Comparison of ENCODE assay signal across 11 cellular contexts in genomic region chr14:53458368-53458814, GRCh38.
A peak's percentile ranks its signal among the peaks of the same experiment; 100 is the strongest.
DNase-seq lines count a peak whose midpoint lies in the region; ATAC-seq and TF ChIP-seq lines count a peak whose summit lies in the region.
"Had no signal": no experiment of that assay in that cellular context is flagged by ENCODE, and none has a peak within 500 bp of the region (broad histone marks: within the 10 kb centered on the region; RNA-seq: fewer than 3 reads in every experiment).

No MANE protein-coding gene starts in this region.

- H3K27ac Mint-ChIP-seq in progenitor cell of endocrine pancreas, result no peak overlapping the region
- H3K27ac Mint-ChIP-seq: memory B cell had no signal

- no peak overlapping the region for H2BK120ac ChIP-seq in mesenchymal stem cell (ENCODE audit: low read depth, low read length)

- peak overlapping the region; percentile 51 for H3K27ac ChIP-seq in mesenchymal stem cell (ENCODE audit: low read length, poor library complexity, severe bottlenecking)

- no peak overlapping the region for H3K18ac ChIP-seq in mesenchymal stem cell (ENCODE audit: low read depth in 1 of 2, low read length in 2 of 2)

- H3K27me3 Mint-ChIP-seq in progenitor cell of endocrine pancreas, result no peaks in the 10 kb centered on the region

- no peak overlapping the region for H3K4ac ChIP-seq in mesenchymal stem cell (ENCODE audit: low read depth in 1 of 2, low read length in 2 of 2)

- WGBS in mesenchymal stem cell, result 0% methylated on average over 2 of the region's 2 CpGs

- no peaks in the 10 kb centered on the region for H3K9me3 Mint-ChIP-seq in progenitor cell of endocrine pancreas (ENCODE audit: low read depth)
- H3K9me3 Mint-ChIP-seq: memory B cell had no signal

- ATAC-seq in HG02852 (IDR thresholded peaks at IDR 0.05; ENCODE audit: unreplicated experiment), result no peak

- H3K36me3 ChIP-seq in mesenchymal stem cell (ENCODE audit: control insufficient read depth in 1 of 2, insufficient read depth in 2 of 2, low read depth in 1 of 2, low read length in 2 of 2), result no peaks in the 10 kb centered on the region

- H3K4me1 ChIP-seq in mesenchymal stem cell (ENCODE audit: control insufficient read depth, insufficient read depth, low read depth, low read length), result no peaks in the 10 kb centered on the region

- H3K9me3 ChIP-seq in mesenchymal stem cell (ENCODE audit: control insufficient read depth, low read length), result no peaks in the 10 kb centered on the region

- H2BK15ac ChIP-seq in mesenchymal stem cell (ENCODE audit: low read depth, poor library complexity, severe bottlenecking), result no peak overlapping the region

- no peak for TF ChIP-seq CTCF in progenitor cell of endocrine pancreas (IDR thresholded peaks at IDR 0.05; ENCODE audit: unreplicated experiment)

- no peak overlapping the region for H2BK5ac ChIP-seq in mesenchymal stem cell (ENCODE audit: low read depth, low read length, poor library complexity, severe bottlenecking)

- H3K4me3 ChIP-seq in mesenchymal stem cell (ENCODE audit: insufficient read depth in 1 of 2, low read depth in 1 of 2, low read length in 2 of 2), result no peak overlapping the region

- H3K79me1 ChIP-seq in mesenchymal stem cell (replicated peaks; ENCODE audit: low read length, poor library complexity, severe bottlenecking), result no peaks in the 10 kb centered on the region

- H3K4me3 Mint-ChIP-seq in progenitor cell of endocrine pancreas (ENCODE audit: low read depth), result no peak overlapping the region
- H3K4me3 Mint-ChIP-seq: memory B cell had no signal

- no peak overlapping the region for H3K14ac ChIP-seq in mesenchymal stem cell (ENCODE audit: low read length in 2 of 2)

- peaks cover 7% of the 10 kb centered on the region for H3K4me1 Mint-ChIP-seq in progenitor cell of endocrine pancreas (ENCODE audit: low read depth)

- no peak overlapping the region for H3K4me2 ChIP-seq in mesenchymal stem cell (ENCODE audit: low read length, poor library complexity, severe bottlenecking)

- no peaks in the 10 kb centered on the region for H3K27me3 ChIP-seq in mesenchymal stem cell (ENCODE audit: control insufficient read depth in 1 of 2, insufficient read depth in 1 of 2, low read length in 2 of 2)

- H2AFZ ChIP-seq in mesenchymal stem cell (ENCODE audit: low read depth, low read length), result no peak overlapping the region

- H4K91ac ChIP-seq in mesenchymal stem cell (ENCODE audit: low read length), result no peak overlapping the region

- no peak overlapping the region for H2AK5ac ChIP-seq in mesenchymal stem cell (ENCODE audit: low read length, severe bottlenecking)

- no peak overlapping the region for H3K23ac ChIP-seq in mesenchymal stem cell (ENCODE audit: low read length in 2 of 2)

- no peak overlapping the region for H3K9ac ChIP-seq in mesenchymal stem cell (ENCODE audit: low read length)

- peak; percentile 38 for DNase-seq in AG20443 (ENCODE audit: low spot score)
- peak; percentile 62 for DNase-seq in LHCN-M2 (ENCODE audit: low read depth)
- DNase-seq in dedifferentiated amniotic fluid mesenchymal stem cell (ENCODE audit: extremely low spot score), result peak; percentile 63
- DNase-seq in mesenchymal stem cell, result peak; percentile 62
- DNase-seq in progenitor cell of endocrine pancreas (ENCODE audit: low spot score, unreplicated experiment), result no peak
- DNase-seq in NCI-H1048 (lab: John Stamatoyannopoulos, UW), result no peak
- DNase-seq in AML-193 (lab: John Stamatoyannopoulos, UW), result no peak
- DNase-seq: activated CD4-positive, alpha-beta T cell treated with anti-CD3 and anti-CD28 coated beads for 1 hour; NCI-H1092 treated with DMSO at 0.1 percent for 48 hours had no signal

- no peak overlapping the region for H2BK12ac ChIP-seq in mesenchymal stem cell (ENCODE audit: low read length in 2 of 2)

- no peak overlapping the region for H4K8ac ChIP-seq in mesenchymal stem cell (ENCODE audit: low read length)

- no peaks in the 10 kb centered on the region for H3K36me3 Mint-ChIP-seq in progenitor cell of endocrine pancreas (ENCODE audit: insufficient read depth)
- H3K36me3 Mint-ChIP-seq: memory B cell had no signal

Comparison
In these comparisons a context has a peak if more than half of its experiments do, and no peak if none do; other contexts are left out.
1. DNase-seq: peak in AG20443 (single experiment), LHCN-M2 (single experiment), dedifferentiated amniotic fluid mesenchymal stem cell (single experiment) and mesenchymal stem cell (single experiment); none in progenitor cell of endocrine pancreas (single experiment), NCI-H1048 (single experiment) and AML-193 (0 of 2).